ENCODE assay signal across 11 cellular contexts in the genomic region with DNA sequence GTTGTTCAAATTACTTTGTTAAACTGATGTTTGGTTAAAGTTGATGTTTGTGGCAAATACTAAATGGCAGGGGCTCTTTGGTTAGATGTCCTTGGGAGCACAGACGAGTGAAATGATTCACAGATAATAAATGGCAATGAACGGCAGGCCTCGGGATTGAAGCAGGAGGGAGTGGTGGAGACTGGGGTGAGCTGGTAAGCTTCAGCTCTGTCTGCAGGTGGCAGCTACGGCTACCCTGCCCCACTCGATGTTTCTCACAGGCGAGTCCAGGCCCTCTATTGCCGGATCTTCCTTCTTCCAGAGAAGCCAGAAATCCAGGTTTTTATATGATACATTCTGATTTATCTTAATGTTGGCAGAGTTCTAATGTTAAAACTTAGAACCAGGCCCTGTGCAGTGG.
"Had no signal": no experiment of that assay in that cellular context is flagged by ENCODE, and none has a peak within 500 bp of the region (broad histone marks: within the 10 kb centered on the region; RNA-seq: fewer than 3 reads in every experiment).

No MANE protein-coding gene starts in this region.

- H3K36me3 ChIP-seq: neural progenitor cell had no signal

- H3K9ac ChIP-seq: neural progenitor cell had no signal

- ATAC-seq: activated CD8-positive, alpha-beta T cell treated with anti-CD3 and anti-CD28 coated beads, Interleukin-2, amount 10 ng/mL, durations not matched to agents 7 days and 5 days; foreskin keratinocyte; pancreas; stimulated activated naive CD8-positive, alpha-beta T cell treated with anti-CD3 and anti-CD28 coated beads, Interleukin-15, Interleukin-2, amounts not matched to agents 100 U/mL and 50 U/mL, for 24 hours had no signal

- H3K4me1 ChIP-seq: foreskin keratinocyte, pancreas had no signal

- DNase-seq: activated CD4-positive, alpha-beta T cell treated with anti-CD3 and anti-CD28 coated beads for 1 hour; activated CD8-positive, alpha-beta memory T cell treated with anti-CD3 and anti-CD28 coated beads, Interleukin-2, amount 50 U/mL, for 48 hours; activated CD8-positive, alpha-beta T cell treated with anti-CD3 and anti-CD28 coated beads, Interleukin-2, amount 10 ng/mL, durations not matched to agents 7 days and 5 days; activated naive CD4-positive, alpha-beta T cell treated with anti-CD3 and anti-CD28 coated beads for 36 hours; foreskin keratinocyte; pancreas; stimulated activated CD4-positive, alpha-beta T cell treated with anti-CD3 and anti-CD28 coated beads, Interleukin-2, amount 100 ng/mL, for 48 hours; stimulated activated naive CD8-positive, alpha-beta T cell treated with anti-CD3 and anti-CD28 coated beads, Interleukin-15, Interleukin-2, amounts not matched to agents 100 U/mL and 50 U/mL, for 24 hours; T-helper 9 cell; trophoblast cell had no signal

- H3K27ac ChIP-seq: foreskin keratinocyte, neural progenitor cell, pancreas had no signal

- H3K4me2 ChIP-seq: neural progenitor cell had no signal

- FAIRE-seq: pancreas had no signal

- H3K27me3 ChIP-seq: foreskin keratinocyte, neural progenitor cell, pancreas had no signal

- H3K9me3 ChIP-seq: pancreas had no signal

- H3K4me3 ChIP-seq: neural progenitor cell, pancreas had no signal
